In genomic region chr19:51986309-51987291, GRCh38 we compare ENCODE assay signal across 1 cellular context.
TF ChIP-seq lines count a peak whose summit lies in the region.

ZNF350 (minus strand) TSS chr19:51986840; CDS start chr19:51974360, 12,480 bp downstream.

TF ChIP-seq in HepG2, 621 proteins besides CTCF, POLR2A, EP300 and RAD21 (continued from another document and continues in another):
- TF ChIP-seq BRF2 (CRISPR knock-in tag; IDR thresholded peaks at IDR 0.05) = no peak
- no peak for TF ChIP-seq DMTF1 (CRISPR knock-in tag; IDR thresholded peaks at IDR 0.05)
- TF ChIP-seq PBX3 (CRISPR knock-in tag; IDR thresholded peaks at IDR 0.05; ENCODE audit: borderline replicate concordance) = no peak
- no peak for TF ChIP-seq ZNF781 (CRISPR knock-in tag; IDR thresholded peaks at IDR 0.05; ENCODE audit: borderline replicate concordance, not compliant biosample characterization)
- TF ChIP-seq ZNF891 (CRISPR knock-in tag; IDR thresholded peaks at IDR 0.05) = no peak
- peak; percentile 88 for TF ChIP-seq ATF2 (CRISPR knock-in tag; IDR thresholded peaks at IDR 0.05)
- no peak for TF ChIP-seq NONO (IDR thresholded peaks at IDR 0.05)
- peak; percentile 46; the same call in 1 of the 2 replicates for TF ChIP-seq NONO (CRISPR knock-in tag; conservative IDR thresholded peaks at IDR 0.05)
- no peak for TF ChIP-seq SP4 (CRISPR knock-in tag; IDR thresholded peaks at IDR 0.05)
- TF ChIP-seq ZNF296 (CRISPR knock-in tag; conservative IDR thresholded peaks at IDR 0.05) = no peak
- no peak for TF ChIP-seq CBX2 (IDR thresholded peaks at IDR 0.05; ENCODE audit: low read depth, low read length)
- no peak for TF ChIP-seq CBX2 (CRISPR knock-in tag; IDR thresholded peaks at IDR 0.05; ENCODE audit: low read depth)
- no peak for TF ChIP-seq ZNF484 (CRISPR knock-in tag; IDR thresholded peaks at IDR 0.05; ENCODE audit: borderline replicate concordance, low read depth)
- TF ChIP-seq TBL1XR1 (IDR thresholded peaks at IDR 0.05; ENCODE audit: borderline replicate concordance, low read length, partially characterized antibody) = no peak
- no peak for TF ChIP-seq ZBTB42 (CRISPR knock-in tag; IDR thresholded peaks at IDR 0.05)
- TF ChIP-seq ZGPAT (CRISPR knock-in tag; IDR thresholded peaks at IDR 0.05) = peak; percentile 86
- no peak for TF ChIP-seq TFE3 (CRISPR knock-in tag; IDR thresholded peaks at IDR 0.05)
- peak; percentile 29 for TF ChIP-seq STAG1 (CRISPR knock-in tag; IDR thresholded peaks at IDR 0.05)
- TF ChIP-seq MED13 (CRISPR knock-in tag; IDR thresholded peaks at IDR 0.05) = peak; percentile 50; the same call in 1 of the 2 replicates
- no peak for TF ChIP-seq MTF2 (CRISPR knock-in tag; IDR thresholded peaks at IDR 0.05; ENCODE audit: borderline replicate concordance)
- TF ChIP-seq ZNF256 (CRISPR knock-in tag; conservative IDR thresholded peaks at IDR 0.05) = no peak; the same call in 1 of the 2 replicates
- no peak for TF ChIP-seq ZNF749 (CRISPR knock-in tag; IDR thresholded peaks at IDR 0.05; ENCODE audit: borderline replicate concordance)
- TF ChIP-seq MAX (IDR thresholded peaks at IDR 0.05) = peak; percentile 71; the same call in 1 of the 2 replicates
- no peak for TF ChIP-seq ZNF660 (CRISPR knock-in tag; IDR thresholded peaks at IDR 0.05; ENCODE audit: borderline replicate concordance, low read depth)
- TF ChIP-seq MEIS2 (CRISPR knock-in tag; IDR thresholded peaks at IDR 0.05) = 0 out of 2 replicates have a peak, but pooled peaks have one; percentile 25
- peak; percentile 94 for TF ChIP-seq ZMYM4 (CRISPR knock-in tag; IDR thresholded peaks at IDR 0.05)
- TF ChIP-seq CHCHD3 (CRISPR knock-in tag; IDR thresholded peaks at IDR 0.05) = no peak
- no peak for TF ChIP-seq AFF4 (CRISPR knock-in tag; IDR thresholded peaks at IDR 0.05)
- no peak for TF ChIP-seq RFX5 (IDR thresholded peaks at IDR 0.05; ENCODE audit: low read depth, low read length)
- TF ChIP-seq ZNF780A (CRISPR knock-in tag; IDR thresholded peaks at IDR 0.05) = no peak
- no peak for TF ChIP-seq AHDC1 (CRISPR knock-in tag; IDR thresholded peaks at IDR 0.05; ENCODE audit: borderline replicate concordance)
- TF ChIP-seq RNF2 (conservative IDR thresholded peaks at IDR 0.05; ENCODE audit: low read depth) = no peak
- 0 out of 2 replicates have a peak, but pooled peaks have one; percentile 30 for TF ChIP-seq UBTF (CRISPR knock-in tag; IDR thresholded peaks at IDR 0.05)
- TF ChIP-seq ZSCAN31 (CRISPR knock-in tag; IDR thresholded peaks at IDR 0.05; ENCODE audit: low read depth) = peak; percentile 68; the same call in 1 of the 2 replicates
